9 cellular contexts compared by ENCODE assay signal in genomic region chr22:30252411-30253204, GRCh38. TPM values are rescaled to one million over a fixed set of nuclear protein-coding genes. Genes with fewer than 3 reads are reported as not detected.
DNase-seq lines count a peak whose midpoint lies in the region; ATAC-seq and TF ChIP-seq lines count a peak whose summit lies in the region.
"Had no signal": no experiment of that assay in that cellular context is flagged by ENCODE, and none has a peak within 500 bp of the region (broad histone marks: within the 10 kb centered on the region; RNA-seq: fewer than 3 reads in every experiment).

No MANE protein-coding gene starts in this region.

- TF ChIP-seq CTCF in SK-N-SH (IDR thresholded peaks at IDR 0.05): no peak
- TF ChIP-seq CTCF in esophagus squamous epithelium (IDR thresholded peaks at IDR 0.05): no peak
- TF ChIP-seq CTCF in smooth muscle cell (IDR thresholded peaks at IDR 0.05; ENCODE audit: borderline replicate concordance, insufficient read depth, poor library complexity, severe bottlenecking): no peak

- no peak for TF ChIP-seq RAD21 in SK-N-SH (IDR thresholded peaks at IDR 0.05; ENCODE audit: low read length)

- H3K27ac ChIP-seq in SK-N-SH (ENCODE audit: low read depth in 2 of 2, low read length in 1 of 2) (peak overlapping the region; percentile 13 to 55), esophagus squamous epithelium (peak overlapping the region; percentile 28 to 72 (median 48)), smooth muscle cell (ENCODE audit: low read depth) (peak overlapping the region; percentile 91)

- H3K9me2 ChIP-seq in SK-N-SH: no peaks in the 10 kb centered on the region

- no peak for DNase-seq in SK-N-SH
- DNase-seq in RPMI7951 (ENCODE audit: low read depth): peak; percentile 74
- DNase-seq in esophagus squamous epithelium (lab: John Stamatoyannopoulos, UW): no peak
- DNase-seq in smooth muscle cell (lab: John Stamatoyannopoulos, UW; ENCODE audit: unreplicated experiment): no peak
- DNase-seq in activated T-cell treated with anti-CD3 and anti-CD28 coated beads, Interleukin-2, amount 50 U/mL, for 48 hours: no peak
- no peak for DNase-seq in dermis blood vessel endothelial cell
- DNase-seq: effector CD4-positive, alpha-beta T cell had no signal

- H3K9ac ChIP-seq in SK-N-SH: no peak overlapping the region
- peak overlapping the region; percentile 85 for H3K9ac ChIP-seq in smooth muscle cell (ENCODE audit: low read depth)

- POLR2A ChIA-PET in SK-N-SH (lab: Yijun Ruan, JAX): no interaction called here

- peaks cover 14% of the 10 kb centered on the region for H3F3A ChIP-seq in SK-N-SH (replicated peaks; ENCODE audit: insufficient read depth)
- H3F3A ChIP-seq in smooth muscle cell (ENCODE audit: low read depth): peaks cover 20% of the 10 kb centered on the region

- intact Hi-C loops in esophagus squamous epithelium (cut with DNase I): loop anchor here (5.0 kb wide), 1 partner anchor 140 kb away; no protein-coding TSS in a partner anchor

- H3K4me2 ChIP-seq in SK-N-SH (no peak overlapping the region), smooth muscle cell (no peak overlapping the region)

- no peaks in the 10 kb centered on the region for H3K79me2 ChIP-seq in SK-N-SH (ENCODE audit: insufficient read depth)
- no peaks in the 10 kb centered on the region for H3K79me2 ChIP-seq in smooth muscle cell (ENCODE audit: low read depth)

- H4K20me1 ChIP-seq in SK-N-SH (ENCODE audit: insufficient read depth) (no peaks in the 10 kb centered on the region), smooth muscle cell (ENCODE audit: low read depth) (no peaks in the 10 kb centered on the region)

- H3K4me3 ChIP-seq in SK-N-SH (ENCODE audit: low read depth in 2 of 2, low read length in 1 of 2) (no peak overlapping the region), esophagus squamous epithelium (peak overlapping the region in 1 of 4 donors; percentile 8), smooth muscle cell (no peak overlapping the region)

- WGBS in SK-N-SH (ENCODE audit: low lambda C conversion rate): 74% methylated on average over 16 of the region's 22 CpGs
- WGBS in esophagus squamous epithelium, 2 donors: 15 to 54% methylated on average over 6 to 13 of the region's 22 CpGs
- WGBS in smooth muscle cell (ENCODE audit: low lambda C conversion rate): 90% methylated on average over 22 of the region's 22 CpGs

- TF ChIP-seq POLR2A in esophagus squamous epithelium (IDR thresholded peaks at IDR 0.05): no peak

- H2AFZ ChIP-seq in SK-N-SH (ENCODE audit: low read depth) (no peak overlapping the region), smooth muscle cell (ENCODE audit: low read depth) (no peak overlapping the region)

- H3K27me3 ChIP-seq in SK-N-SH (ENCODE audit: insufficient read depth) (no peaks in the 10 kb centered on the region), esophagus squamous epithelium (peaks cover 0 to 22% (median 0%) of the 10 kb centered on the region in 4 donors), smooth muscle cell (ENCODE audit: low read depth) (no peaks in the 10 kb centered on the region)

- TF ChIP-seq EP300 in SK-N-SH (IDR thresholded peaks at IDR 0.05; ENCODE audit: borderline replicate concordance in 1 of 2, low read depth in 1 of 2, low read length in 1 of 2): no peak

- H3K36me3 ChIP-seq in SK-N-SH (replicated peaks in 1 of 2; ENCODE audit: control insufficient read depth in 1 of 2, insufficient read depth in 2 of 2, low read length in 1 of 2) (no peaks in the 10 kb centered on the region), esophagus squamous epithelium (no peaks in the 10 kb centered on the region), smooth muscle cell (ENCODE audit: low read depth) (no peaks in the 10 kb centered on the region)

- no peaks in the 10 kb centered on the region for H3K9me3 ChIP-seq in SK-N-SH
- no peaks in the 10 kb centered on the region for H3K9me3 ChIP-seq in esophagus squamous epithelium
- no peaks in the 10 kb centered on the region for H3K9me3 ChIP-seq in smooth muscle cell (replicated peaks; ENCODE audit: low read depth)

- H3K4me1 ChIP-seq in SK-N-SH (ENCODE audit: control insufficient read depth in 1 of 2, insufficient read depth in 2 of 2, low read depth in 1 of 2, low read length in 1 of 2): peaks cover 29 to 40% of the 10 kb centered on the region in 2 experiments
- peaks cover 24 to 75% (median 26%) of the 10 kb centered on the region in 3 donors for H3K4me1 ChIP-seq in esophagus squamous epithelium
- H3K4me1 ChIP-seq in smooth muscle cell (ENCODE audit: low read depth): peaks cover 13% of the 10 kb centered on the region

- ATAC-seq in SK-N-SH treated with all-trans-retinoic acid at 6 μM for 48 hours (no peak), HG03280 (IDR thresholded peaks at IDR 0.05; ENCODE audit: unreplicated experiment) (no peak)

- CTCF ChIA-PET in SK-N-SH (lab: Yijun Ruan, JAX): interaction anchor here (0.9 to 3.7 kb wide), 3 partner anchors 34 to 144 kb away, joined by 4 to 65 read pairs (median 5); no protein-coding TSS in a partner anchor

TF ChIP-seq in SK-N-SH, 30 proteins besides CTCF, POLR2A, EP300 and RAD21 (continues in another document):
- no peak for TF ChIP-seq RXRA (IDR thresholded peaks at IDR 0.05; ENCODE audit: borderline replicate concordance, low read depth)
- TF ChIP-seq ELF1 (IDR thresholded peaks at IDR 0.05): no peak
- no peak for TF ChIP-seq GABPA (IDR thresholded peaks at IDR 0.05; ENCODE audit: low read depth)
- TF ChIP-seq TEAD4 (IDR thresholded peaks at IDR 0.05; ENCODE audit: borderline replicate concordance, insufficient read depth): no peak
- no peak for TF ChIP-seq YY1 (IDR thresholded peaks at IDR 0.05; ENCODE audit: low read depth)
- no peak for TF ChIP-seq JUND (IDR thresholded peaks at IDR 0.05)
- no peak for TF ChIP-seq USF1 (IDR thresholded peaks at IDR 0.05; ENCODE audit: borderline replicate concordance, low read depth)
- TF ChIP-seq SMC3 (IDR thresholded peaks at IDR 0.05; ENCODE audit: low read depth, low read length): no peak
- no peak for TF ChIP-seq FOXM1 (IDR thresholded peaks at IDR 0.05; ENCODE audit: low read depth)

TF ChIP-seq in SK-N-SH treated with all-trans-retinoic acid at 6 μM for 48 hours, 23 proteins besides CTCF, POLR2A, EP300 and RAD21:
- TF ChIP-seq CSDC2 (CRISPR knock-in tag; IDR thresholded peaks at IDR 0.05) (no peak), ZFP30 (CRISPR knock-in tag; IDR thresholded peaks at IDR 0.05) (no peak), OSR1 (CRISPR knock-in tag; IDR thresholded peaks at IDR 0.05) (no peak), PPARA (CRISPR knock-in tag; IDR thresholded peaks at IDR 0.05; ENCODE audit: borderline replicate concordance) (no peak), ZFP3 (CRISPR knock-in tag; IDR thresholded peaks at IDR 0.05) (no peak)
- TF ChIP-seq, protein P1, sequence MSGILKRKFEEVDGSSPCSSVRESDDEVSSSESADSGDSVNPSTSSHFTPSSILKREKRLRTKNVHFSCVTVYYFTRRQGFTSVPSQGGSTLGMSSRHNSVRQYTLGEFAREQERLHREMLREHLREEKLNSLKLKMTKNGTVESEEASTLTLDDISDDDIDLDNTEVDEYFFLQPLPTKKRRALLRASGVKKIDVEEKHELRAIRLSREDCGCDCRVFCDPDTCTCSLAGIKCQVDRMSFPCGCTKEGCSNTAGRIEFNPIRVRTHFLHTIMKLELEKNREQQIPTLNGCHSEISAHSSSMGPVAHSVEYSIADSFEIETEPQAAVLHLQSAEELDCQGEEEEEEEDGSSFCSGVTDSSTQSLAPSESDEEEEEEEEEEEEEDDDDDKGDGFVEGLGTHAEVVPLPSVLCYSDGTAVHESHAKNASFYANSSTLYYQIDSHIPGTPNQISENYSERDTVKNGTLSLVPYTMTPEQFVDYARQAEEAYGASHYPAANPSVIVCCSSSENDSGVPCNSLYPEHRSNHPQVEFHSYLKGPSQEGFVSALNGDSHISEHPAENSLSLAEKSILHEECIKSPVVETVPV (CRISPR knock-in tag; IDR thresholded peaks at IDR 0.05): no peak
- TF ChIP-seq, protein P2, sequence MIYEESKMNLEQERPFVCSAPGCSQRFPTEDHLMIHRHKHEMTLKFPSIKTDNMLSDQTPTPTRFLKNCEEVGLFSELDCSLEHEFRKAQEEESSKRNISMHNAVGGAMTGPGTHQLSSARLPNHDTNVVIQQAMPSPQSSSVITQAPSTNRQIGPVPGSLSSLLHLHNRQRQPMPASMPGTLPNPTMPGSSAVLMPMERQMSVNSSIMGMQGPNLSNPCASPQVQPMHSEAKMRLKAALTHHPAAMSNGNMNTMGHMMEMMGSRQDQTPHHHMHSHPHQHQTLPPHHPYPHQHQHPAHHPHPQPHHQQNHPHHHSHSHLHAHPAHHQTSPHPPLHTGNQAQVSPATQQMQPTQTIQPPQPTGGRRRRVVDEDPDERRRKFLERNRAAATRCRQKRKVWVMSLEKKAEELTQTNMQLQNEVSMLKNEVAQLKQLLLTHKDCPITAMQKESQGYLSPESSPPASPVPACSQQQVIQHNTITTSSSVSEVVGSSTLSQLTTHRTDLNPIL (CRISPR knock-in tag; IDR thresholded peaks at IDR 0.05; ENCODE audit: low read depth): no peak

RNA-seq across cellular contexts. Expression of gene LIF, which starts 6.0 kb away (rescaled TPM):
- polyA plus RNA-seq in SK-N-SH (2012; rRNA removed): 24.6 and 36.5 TPM in 2 replicates
- 3.6 and 4.4 TPM in 2 replicates for polyA plus RNA-seq in SK-N-SH (2012; cell fraction: cytosol; rRNA removed)
- polyA plus RNA-seq in SK-N-SH (2012; cell fraction: nucleus; rRNA removed): 95.4 and 196 TPM in 2 replicates
- total RNA-seq in RPMI7951 (2014; rRNA removed; shearing (Covaris generic)): 3.1 and 4.1 TPM in 2 replicates
- total RNA-seq in esophagus squamous epithelium: under 1 TPM; 0.08 to 0.76 (median 0.10) TPM
- total RNA-seq in smooth muscle cell: 29.9 and 40.6 TPM in 2 replicates
- polyA plus RNA-seq in smooth muscle cell: 28.9 and 31.2 TPM in 2 replicates
- 1.1 and 1.7 TPM in 2 replicates for total RNA-seq in dermis blood vessel endothelial cell

RNA-seq across cellular contexts. Expression of gene OSM, which starts 14.0 kb away (rescaled TPM):
- polyA plus RNA-seq in SK-N-SH (2012; rRNA removed) (not detected in 2 replicates), smooth muscle cell (0.14 and 1.0 TPM in 2 replicates)
- not detected in 2 replicates for polyA plus RNA-seq in SK-N-SH (2012; cell fraction: cytosol; rRNA removed)
- 0.02 and 0.12 TPM in 2 replicates for polyA plus RNA-seq in SK-N-SH (2012; cell fraction: nucleus; rRNA removed)
- not detected in 2 replicates for total RNA-seq in RPMI7951 (2014; rRNA removed; shearing (Covaris generic))
- total RNA-seq in esophagus squamous epithelium (1 to 10 TPM in 1 of 4 donors, under 1 TPM in 2, not detected in 1; 0.19 to 5.7 (median 0.19) TPM), smooth muscle cell (0.27 and 1.5 TPM in 2 replicates), dermis blood vessel endothelial cell (not detected in 2 replicates)

RNA-seq across cellular contexts. Expression of gene CASTOR1, which starts 36.7 kb away (rescaled TPM):
- polyA plus RNA-seq in SK-N-SH (2012; rRNA removed) (14.4 and 17.4 TPM in 2 replicates), smooth muscle cell (21.8 and 22.6 TPM in 2 replicates)
- 4.5 and 8.5 TPM in 2 replicates for polyA plus RNA-seq in SK-N-SH (2012; cell fraction: cytosol; rRNA removed)
- polyA plus RNA-seq in SK-N-SH (2012; cell fraction: nucleus; rRNA removed): 29.2 and 38.1 TPM in 2 replicates
- total RNA-seq in RPMI7951 (2014; rRNA removed; shearing (Covaris generic)): 9.6 and 16.6 TPM in 2 replicates
- total RNA-seq in esophagus squamous epithelium (10 to 100 TPM; 18.9 to 76.4 (median 40.7) TPM), smooth muscle cell (9.8 and 16.1 TPM in 2 replicates), dermis blood vessel endothelial cell (8.5 and 14.7 TPM in 2 replicates)

Comparison
In these comparisons a context has a peak if more than half of its experiments do, and no peak if none do; other contexts are left out.
1. H3K27ac ChIP-seq: peak in every context shown above with its lines; median percentile 91 in smooth muscle cell; 48 in esophagus squamous epithelium; 34 in SK-N-SH.